ENCODE assay signal across 9 cellular contexts in genomic region chr22:39308614-39309363, GRCh38. TPM values are rescaled to one million over a fixed set of nuclear protein-coding genes. Genes with fewer than 3 reads are reported as not detected.
DNase-seq lines count a peak whose midpoint lies in the region; ATAC-seq, FAIRE-seq and TF ChIP-seq lines count a peak whose summit lies in the region.
"Had no signal": no experiment of that assay in that cellular context is flagged by ENCODE, and none has a peak within 500 bp of the region (broad histone marks: within the 10 kb centered on the region; RNA-seq: fewer than 3 reads in every experiment).

No MANE protein-coding gene starts in this region.

- 6% methylated on average over 19 of the region's 24 CpGs for WGBS in K562 (ENCODE audit: insufficient coverage, low coverage, missing lambda C conversion rate)
- WGBS in liver = 48% methylated on average over 24 of the region's 24 CpGs

- H3K4me3 ChIP-seq in K562 = no peak overlapping the region
- H3K4me3 ChIP-seq in liver (ENCODE audit: low read depth in 1 of 3, low read length in 3 of 3) = no peak overlapping the region

- FAIRE-seq in K562 (lab: Jason Lieb, UNC) = peak; percentile 72

- H3K9ac ChIP-seq in K562 (ENCODE audit: insufficient read depth in 1 of 2, low read depth in 2 of 2, low read length in 2 of 2) (peak overlapping the region; percentile 3 to 49; a peak in 1 of 4 replicates), liver (ENCODE audit: low read depth in 1 of 2, low read length in 2 of 2) (no peak overlapping the region)

- H4K20me1 ChIP-seq in K562 (replicated peaks; ENCODE audit: control insufficient read depth, insufficient read depth, low read length) = peaks cover 25% of the 10 kb centered on the region

- TF ChIP-seq RAD21 in K562 (CRISPR knock-in tag; conservative IDR thresholded peaks at IDR 0.05 in 1 of 2, IDR thresholded peaks at IDR 0.05 in 1 of 2) = no peak
- TF ChIP-seq RAD21 in liver (IDR thresholded peaks at IDR 0.05) = peak; percentile 37 to 38

- H3K9me1 ChIP-seq in K562 (ENCODE audit: control insufficient read depth, insufficient read depth, low read length) = peaks cover 3% of the 10 kb centered on the region

- 0 out of 2 replicates have a peak overlapping the region, but pooled peaks have one; percentile 39 for H2AFZ ChIP-seq in K562 (ENCODE audit: low read depth, low read length)

- peak overlapping the region; percentile 52 for H3K4me2 ChIP-seq in K562 (ENCODE audit: insufficient read depth, low read length)

- TF ChIP-seq CTCF in K562 (IDR thresholded peaks at IDR 0.05 in 2 of 3, conservative IDR thresholded peaks at IDR 0.05 in 1 of 3; ENCODE audit: insufficient read depth in 2 of 3, low read depth in 1 of 3, low read length in 3 of 3) (no peak), liver (IDR thresholded peaks at IDR 0.05; ENCODE audit: low read depth, low read length, missing input control) (no peak)

- peak; percentile 87 for DNase-seq in A172 (ENCODE audit: low spot score)
- DNase-seq in HT-29 (ENCODE audit: low spot score) = peak; percentile 63
- peak in 1 of 4 experiments; percentile 65 for DNase-seq in K562 (ENCODE audit: extremely low read depth in 1 of 4, low spot score in 3 of 4)
- no peak for DNase-seq in mesenteric fat pad (ENCODE audit: low spot score)
- no peak for DNase-seq in NCI-H446 treated with DMSO at 0.1 percent for 48 hours (lab: John Stamatoyannopoulos, UW)
- no peak for DNase-seq in NCI-H146 (lab: John Stamatoyannopoulos, UW)
- DNase-seq: activated naive CD8-positive, alpha-beta T cell treated with anti-CD3 and anti-CD28 coated beads, Interleukin-2, amount 10 ng/mL, durations not matched to agents 7 days and 5 days had no signal

- H3K27ac ChIP-seq in K562 (ENCODE audit: extremely low read depth, low read depth, low read length) = peak overlapping the region; percentile 55; the same call in 2 of the 3 replicates
- H3K27ac ChIP-seq in liver (ENCODE audit: low read depth in 1 of 2, low read length in 2 of 2) = peak overlapping the region; percentile 45 to 52

- H3K79me2 ChIP-seq in K562 (ENCODE audit: control insufficient read depth, insufficient read depth, low read length) = peaks cover 1% of the 10 kb centered on the region; the same call in 1 of the 3 replicates

- intact Hi-C loops in K562 (cut with micrococcal nuclease) = loop anchor here (10.0 kb wide), 1 partner anchor 64 kb away; the partner anchor contains the start of gene PDGFB

- in situ Hi-C loops in K562 (cut with MboI) = loop anchor here (5.0 kb wide), 1 partner anchor 136 kb away; no protein-coding TSS in a partner anchor

- CTCF ChIA-PET in K562 (lab: Yijun Ruan, JAX; ENCODE audit: low intra/inter-chr PET ratio) = no interaction called here

- no peak for ATAC-seq in K562
- ATAC-seq in GM18867 (IDR thresholded peaks at IDR 0.05; ENCODE audit: unreplicated experiment) = no peak

- TF ChIP-seq POLR2A in K562 (conservative IDR thresholded peaks at IDR 0.05) = no peak

- H3K4me1 ChIP-seq in K562 (replicated peaks in 1 of 2; ENCODE audit: control insufficient read depth in 2 of 2, insufficient read depth in 2 of 2, low read length in 2 of 2) = peaks cover 5 to 42% of the 10 kb centered on the region in 2 experiments; a peak in 4 of 5 replicates
- peaks cover 6 to 40% (median 20%) of the 10 kb centered on the region in 4 donors for H3K4me1 ChIP-seq in liver (ENCODE audit: control insufficient read depth in 4 of 4, insufficient read depth in 4 of 4, low read length in 3 of 4)

- no TSS peak for BruUV-seq in K562 (replicated peaks; lab: Mats Ljungman, UMichigan)

- H3K27me3 ChIP-seq in K562 (ENCODE audit: control insufficient read depth in 2 of 2, insufficient read depth in 2 of 2, low read length in 2 of 2) (no peaks in the 10 kb centered on the region), liver (ENCODE audit: control insufficient read depth in 4 of 4, insufficient read depth in 4 of 4, low read length in 3 of 4) (no peaks in the 10 kb centered on the region)

- POLR2A ChIA-PET in K562 (lab: Yijun Ruan, JAX) = interaction anchor here (3.1 kb wide), 1 partner anchor 11 kb away, joined by 27 read pairs; the partner anchor contains the start of gene RPL3

- H3K9me3 ChIP-seq in K562 (replicated peaks; ENCODE audit: control insufficient read depth, insufficient read depth, low read depth, low read length) = no peaks in the 10 kb centered on the region
- H3K9me3 ChIP-seq in liver (ENCODE audit: control insufficient read depth in 4 of 4, low read length in 3 of 4) = no peaks in the 10 kb centered on the region

- peaks cover 21% of the 10 kb centered on the region; the same call in 2 of the 3 replicates for H3K36me3 ChIP-seq in K562 (ENCODE audit: control insufficient read depth, insufficient read depth, low read length)
- peaks cover 12 to 23% (median 17%) of the 10 kb centered on the region in 4 donors for H3K36me3 ChIP-seq in liver (ENCODE audit: control insufficient read depth in 4 of 4, insufficient read depth in 3 of 4, low read depth in 1 of 4, low read length in 3 of 4)

- TF ChIP-seq EP300 in K562 (IDR thresholded peaks at IDR 0.05; ENCODE audit: low read length) = peak; percentile 35; the same call in 1 of the 2 replicates

TF ChIP-seq in K562, 482 proteins besides CTCF, POLR2A, EP300 and RAD21 (continues in another document):
- no peak for TF ChIP-seq ILF3 (IDR thresholded peaks at IDR 0.05; ENCODE audit: borderline replicate concordance)
- no peak for TF ChIP-seq ZNF79 (CRISPR knock-in tag; IDR thresholded peaks at IDR 0.05; ENCODE audit: low read depth)

TF ChIP-seq in liver, 16 proteins besides CTCF, POLR2A, EP300 and RAD21 (continues in another document):
- TF ChIP-seq FOXA1 (IDR thresholded peaks at IDR 0.05) = no peak
- peak in 1 of 2 donors; percentile 2 for TF ChIP-seq EGR1 (IDR thresholded peaks at IDR 0.05; ENCODE audit: low read depth in 2 of 2)

RNA-seq across cellular contexts. Expression of gene RPL3, which starts 10.6 kb away (rescaled TPM):
- 867 and 969 TPM in 2 replicates for total RNA-seq in A172 (2014; rRNA removed; shearing (Covaris generic))
- 2,060 and 2,152 TPM in 2 replicates for total RNA-seq in HT-29 (2014; rRNA removed; shearing (Covaris generic))
- 772 and 1,506 TPM in 2 replicates for total RNA-seq in K562 (2011; cell fraction: chromatin; rRNA removed; ENCODE audit: low replicate concordance)
- total RNA-seq in K562 (2011; cell fraction: nucleolus; rRNA removed) = 1,570 and 1,591 TPM in 2 replicates
- 1,390 and 1,690 TPM in 2 replicates for total RNA-seq in K562 (2011; cell fraction: nucleoplasm; rRNA removed)
- total RNA-seq in K562 (2014; rRNA removed) (2,245 and 2,417 TPM in 2 replicates), K562 (2014; rRNA removed; fragmentation: Illumina TruSeq; extraction: Trizol) (1,384 and 1,624 TPM in 2 replicates), K562 (2015; rRNA removed; fragmentation: Illumina TruSeq; extraction: Trizol) (1,989 and 2,037 TPM in 2 replicates), K562 (2021) (1,960 and 1,995 TPM in 2 replicates), liver (1,000 to 10,000 TPM in 1 of 2 donors, 100 to 1,000 TPM in 1; 998 to 1,767 TPM), mesenteric fat pad (1,402 TPM)
- polyA plus RNA-seq in K562 (2011; rRNA removed) (3,220 and 3,989 TPM in 2 replicates), K562 (2014; fragmentation: Illumina TruSeq; extraction: Trizol) (2,565 and 2,747 TPM in 2 replicates), K562 (2014; fragmentation: Nextera tagmentation; extraction: Ambion mirVana) (1,000 to 10,000 TPM; 3,338 to 4,066 TPM), K562 (2014; rRNA removed) (2,749 and 3,057 TPM in 2 replicates), liver (1,000 to 10,000 TPM in 1 of 2 donors, 100 to 1,000 TPM in 1; 580 to 1,370 TPM)
- polyA plus RNA-seq in K562 (2011; cell fraction: cytosol; rRNA removed) = 4,199 and 5,450 TPM in 2 replicates
- 2,091 and 2,598 TPM in 2 replicates for polyA plus RNA-seq in K562 (2011; cell fraction: nucleus; rRNA removed)
- 3,035 and 4,256 TPM in 2 replicates for polyA plus RNA-seq in K562 (2012)
- polyA minus RNA-seq in K562 (2011; rRNA and poly(A)+ RNA removed) = 1,664 and 1,688 TPM in 2 replicates
- polyA minus RNA-seq in K562 (2011; cell fraction: cytosol; rRNA and poly(A)+ RNA removed) = 1,079 and 1,282 TPM in 2 replicates
- 554 and 1,072 TPM in 2 replicates for polyA minus RNA-seq in K562 (2011; cell fraction: nucleus; rRNA and poly(A)+ RNA removed)

RNA-seq across cellular contexts. Expression of gene SYNGR1, which starts 41.0 kb away (rescaled TPM):
- total RNA-seq in A172 (2014; rRNA removed; shearing (Covaris generic)) = 2.4 and 2.9 TPM in 2 replicates
- total RNA-seq in HT-29 (2014; rRNA removed; shearing (Covaris generic)) = not detected in 2 replicates
- total RNA-seq in K562 (2011; cell fraction: chromatin; rRNA removed; ENCODE audit: low replicate concordance) = 9.8 and 30.7 TPM in 2 replicates
- 20.4 and 25.8 TPM in 2 replicates for total RNA-seq in K562 (2011; cell fraction: nucleolus; rRNA removed)
- 17.7 and 21.5 TPM in 2 replicates for total RNA-seq in K562 (2011; cell fraction: nucleoplasm; rRNA removed)
- total RNA-seq in K562 (2014; rRNA removed) (3.6 and 6.9 TPM in 2 replicates), K562 (2014; rRNA removed; fragmentation: Illumina TruSeq; extraction: Trizol) (1.4 and 2.1 TPM in 2 replicates), K562 (2015; rRNA removed; fragmentation: Illumina TruSeq; extraction: Trizol) (3.2 and 3.3 TPM in 2 replicates), K562 (2021) (12.5 and 13.6 TPM in 2 replicates), liver (10 to 100 TPM in 1 of 2 donors, 1 to 10 TPM in 1; 1.8 to 21.9 TPM), mesenteric fat pad (10.8 TPM)
- polyA plus RNA-seq in K562 (2011; rRNA removed) (10.6 and 16.2 TPM in 2 replicates), K562 (2014; fragmentation: Illumina TruSeq; extraction: Trizol) (5.5 and 10.0 TPM in 2 replicates), K562 (2014; fragmentation: Nextera tagmentation; extraction: Ambion mirVana) (1 to 10 TPM; 1.8 to 2.3 TPM), K562 (2014; rRNA removed) (13.7 and 15.9 TPM in 2 replicates), liver (1 to 10 TPM; 3.6 to 6.7 TPM)
- 20.6 and 62.9 TPM in 2 replicates for polyA plus RNA-seq in K562 (2011; cell fraction: cytosol; rRNA removed)
- polyA plus RNA-seq in K562 (2011; cell fraction: nucleus; rRNA removed) = 38.1 and 50.4 TPM in 2 replicates
- polyA plus RNA-seq in K562 (2012) = 11.2 and 11.6 TPM in 2 replicates
- 3.3 and 3.6 TPM in 2 replicates for polyA minus RNA-seq in K562 (2011; rRNA and poly(A)+ RNA removed)
- 10.2 and 12.4 TPM in 2 replicates for polyA minus RNA-seq in K562 (2011; cell fraction: cytosol; rRNA and poly(A)+ RNA removed)
- polyA minus RNA-seq in K562 (2011; cell fraction: nucleus; rRNA and poly(A)+ RNA removed) = 10.4 and 13.6 TPM in 2 replicates

Comparison
In these comparisons a context has a peak if more than half of its experiments do, and no peak if none do; other contexts are left out.
1. DNase-seq: peak in A172 (single experiment) and HT-29 (single experiment); none in mesenteric fat pad (single experiment), NCI-H446 treated with DMSO at 0.1 percent for 48 hours (single experiment) and NCI-H146 (single experiment).
2. H3K9ac ChIP-seq: peak in K562 (2 of 2); none in liver (0 of 2).